Comparison of ENCODE assay signal across 19 cellular contexts in the genomic region with DNA sequence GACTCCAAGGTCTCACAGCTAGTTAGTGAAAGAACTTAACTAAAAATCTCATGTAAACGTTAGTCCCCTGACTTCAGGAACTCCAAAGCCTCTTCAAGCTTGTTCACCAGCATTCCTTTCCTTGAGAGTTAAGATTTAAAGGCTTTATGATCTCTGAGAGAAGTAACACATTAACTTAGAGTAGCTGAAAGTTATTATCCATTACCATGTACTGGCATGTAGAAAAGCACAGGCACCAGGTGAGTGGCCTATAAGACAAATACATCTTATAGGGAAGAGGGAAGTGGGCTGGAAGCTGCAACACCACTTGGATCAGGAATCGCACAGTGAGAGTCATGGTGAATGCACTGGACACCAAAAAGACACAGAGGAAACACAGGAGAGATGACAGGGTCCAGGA. TPM values are rescaled to one million over a fixed set of nuclear protein-coding genes. Genes with fewer than 3 reads are reported as not detected.
DNase-seq lines count a peak whose midpoint lies in the region; ATAC-seq, FAIRE-seq and TF ChIP-seq lines count a peak whose summit lies in the region.
"Had no signal": no experiment of that assay in that cellular context is flagged by ENCODE, and none has a peak within 500 bp of the region (broad histone marks: within the 10 kb centered on the region; RNA-seq: fewer than 3 reads in every experiment).

No MANE protein-coding gene starts in this region.

- dilution Hi-C loops in mammary epithelial cell (cut with HindIII; ENCODE audit: low sequenced_read_pairs) = no loop called here

- peak overlapping the region; percentile 44 for H3K4me3 Mint-ChIP-seq in Caco-2 (ENCODE audit: unreplicated experiment)
- H3K4me3 Mint-ChIP-seq: CD8-positive, alpha-beta T cell had no signal

- no peaks in the 10 kb centered on the region for H3K79me2 ChIP-seq in mammary epithelial cell (ENCODE audit: insufficient read depth, low read length)

- no peaks in the 10 kb centered on the region for H4K20me1 ChIP-seq in mammary epithelial cell (ENCODE audit: insufficient read depth, low read length)
- H4K20me1 ChIP-seq: BLaER1 treated with 17β-estradiol and CSF1 and Interleukin-3, amounts not matched to agents 10 nM and 100 nM had no signal

- ATAC-seq in lower lobe of right lung = peak; percentile 77 to 78
- ATAC-seq: CD8-positive, alpha-beta T cell had no signal

- in situ Hi-C loops in mammary epithelial cell (cut with MboI; ENCODE audit: low sequenced_read_pairs in 2 of 2) = no loop called here

- POLR2A ChIA-PET in Caco-2 (lab: Charles Lee) = no interaction called here

- H3K27me3 ChIP-seq in Caco-2 (replicated peaks; ENCODE audit: control insufficient read depth, insufficient read depth, low read length) (no peaks in the 10 kb centered on the region), colonic mucosa (no peaks in the 10 kb centered on the region), lower lobe of right lung (ENCODE audit: low read depth) (no peaks in the 10 kb centered on the region), skeletal muscle tissue (ENCODE audit: control insufficient read depth in 3 of 3, insufficient read depth in 3 of 3, low read length in 3 of 3) (no peaks in the 10 kb centered on the region), mammary epithelial cell (ENCODE audit: insufficient read depth, low read length) (no peaks in the 10 kb centered on the region)
- H3K27me3 ChIP-seq: BLaER1 treated with 17β-estradiol and CSF1 and Interleukin-3, amounts not matched to agents 10 nM and 100 nM had no signal

- WGBS in mammary epithelial cell (ENCODE audit: low coverage, missing lambda C conversion rate) = 70% methylated on average over 2 of the region's 2 CpGs

- no peaks in the 10 kb centered on the region for H3K9me3 Mint-ChIP-seq in Caco-2 (ENCODE audit: unreplicated experiment)
- H3K9me3 Mint-ChIP-seq: CD8-positive, alpha-beta T cell had no signal

- intact Hi-C loops in Caco-2 (cut with micrococcal nuclease; ENCODE audit: unreplicated experiment) = loop anchor here (1.0 kb wide), 1 partner anchor 16 kb away; no protein-coding TSS in a partner anchor
- intact Hi-C loops in colonic mucosa (cut with DNase I) = no loop called here
- intact Hi-C loops in lower lobe of right lung (cut with DNase I) = no loop called here
- intact Hi-C loops in mammary epithelial cell (cut with micrococcal nuclease) = no loop called here

- peaks cover 21% of the 10 kb centered on the region for H3K4me1 Mint-ChIP-seq in Caco-2 (ENCODE audit: low read depth, unreplicated experiment)

- H3K27me3 Mint-ChIP-seq in Caco-2 (ENCODE audit: insufficient read depth, unreplicated experiment) = no peaks in the 10 kb centered on the region

- DNase-seq in Caco-2 = peak; percentile 44 to 64
- DNase-seq in colonic mucosa = peak; percentile 38
- DNase-seq in lower lobe of right lung = no peak
- no peak for DNase-seq in urothelium cell line (ENCODE audit: low spot score)
- DNase-seq in LoVo (ENCODE audit: low spot score) = no peak
- no peak for DNase-seq in mammary epithelial cell
- DNase-seq: CD8-positive, alpha-beta T cell; IMR-90; NCI-H1417 treated with DMSO at 0.1 percent for 48 hours; NCI-H2029; NCI-H345; NCI-H524 treated with DMSO at 0.1 percent for 48 hours; SIG-M5 had no signal

- no peak for FAIRE-seq in urothelium cell line (lab: Jason Lieb, UNC)
- FAIRE-seq: D721Med, G401.6, H54 had no signal

- H3K9ac ChIP-seq in colonic mucosa (ENCODE audit: low read depth in 2 of 2, low read length in 2 of 2) (no peak overlapping the region), skeletal muscle tissue (ENCODE audit: low read depth in 1 of 3, low read length in 3 of 3) (no peak overlapping the region), mammary epithelial cell (ENCODE audit: insufficient read depth, low read length) (no peak overlapping the region)
- H3K9ac ChIP-seq: BLaER1 treated with 17β-estradiol and CSF1 and Interleukin-3, amounts not matched to agents 10 nM and 100 nM had no signal

- H3K36me3 ChIP-seq in Caco-2 (ENCODE audit: control insufficient read depth, insufficient read depth, low read length) = no peaks in the 10 kb centered on the region
- H3K36me3 ChIP-seq in colonic mucosa = no peaks in the 10 kb centered on the region
- H3K36me3 ChIP-seq in lower lobe of right lung = no peaks in the 10 kb centered on the region
- H3K36me3 ChIP-seq in skeletal muscle tissue (ENCODE audit: control insufficient read depth in 3 of 3, insufficient read depth in 3 of 3, low read length in 3 of 3) = no peaks in the 10 kb centered on the region
- H3K36me3 ChIP-seq in mammary epithelial cell (ENCODE audit: insufficient read depth, low read length) = no peaks in the 10 kb centered on the region
- H3K36me3 ChIP-seq: BLaER1 treated with 17β-estradiol and CSF1 and Interleukin-3, amounts not matched to agents 10 nM and 100 nM had no signal

- H3K27ac Mint-ChIP-seq in Caco-2 (ENCODE audit: unreplicated experiment) = peak overlapping the region; percentile 79
- H3K27ac Mint-ChIP-seq: CD8-positive, alpha-beta T cell had no signal

- no peak overlapping the region for H3K4me2 ChIP-seq in mammary epithelial cell (ENCODE audit: insufficient read depth, low read depth, low read length)
- H3K4me2 ChIP-seq: BLaER1 treated with 17β-estradiol and CSF1 and Interleukin-3, amounts not matched to agents 10 nM and 100 nM had no signal

- H3K27ac ChIP-seq in colonic mucosa (peak overlapping the region; percentile 64), lower lobe of right lung (no peak overlapping the region), skeletal muscle tissue (ENCODE audit: low read depth, low read length) (peak overlapping the region; percentile 28), mammary epithelial cell (ENCODE audit: insufficient read depth, low read depth, low read length) (no peak overlapping the region)
- H3K27ac ChIP-seq: BLaER1 treated with 17β-estradiol and CSF1 and Interleukin-3, amounts not matched to agents 10 nM and 100 nM had no signal

- H3K36me3 Mint-ChIP-seq in Caco-2 (ENCODE audit: insufficient read depth, unreplicated experiment) = peaks cover 11% of the 10 kb centered on the region
- H3K36me3 Mint-ChIP-seq: CD8-positive, alpha-beta T cell had no signal

- CTCF ChIA-PET in Caco-2 (lab: Charles Lee) (interaction anchor here (1.0 kb wide), 1 partner anchor 22 kb away, joined by 3 read pairs; no protein-coding TSS in a partner anchor), mammary epithelial cell (lab: Charles Lee; ENCODE audit: low non-redundant PET) (no interaction called here)

- H3K4me3 ChIP-seq in Caco-2 (ENCODE audit: low read depth, low read length) (no peak overlapping the region), colonic mucosa (no peak overlapping the region), lower lobe of right lung (no peak overlapping the region), skeletal muscle tissue (ENCODE audit: low read length in 3 of 3) (no peak overlapping the region), mammary epithelial cell (replicated peaks in 1 of 3; ENCODE audit: insufficient read depth in 1 of 3, low read depth in 2 of 3, low read length in 3 of 3) (no peak overlapping the region)
- H3K4me3 ChIP-seq: BLaER1 treated with 17β-estradiol and CSF1 and Interleukin-3, amounts not matched to agents 10 nM and 100 nM had no signal

- no peaks in the 10 kb centered on the region for H3K9me3 ChIP-seq in Caco-2
- no peaks in the 10 kb centered on the region for H3K9me3 ChIP-seq in colonic mucosa
- no peaks in the 10 kb centered on the region for H3K9me3 ChIP-seq in lower lobe of right lung
- no peaks in the 10 kb centered on the region for H3K9me3 ChIP-seq in skeletal muscle tissue (ENCODE audit: control insufficient read depth in 3 of 3, low read length in 3 of 3)
- H3K9me3 ChIP-seq in mammary epithelial cell (replicated peaks; ENCODE audit: insufficient read depth, low read length) = no peaks in the 10 kb centered on the region

- BruUV-seq in Caco-2 (replicated peaks; lab: Mats Ljungman, UMichigan) (no TSS peak), mammary epithelial cell (replicated peaks; lab: Mats Ljungman, UMichigan) (no TSS peak)

- TF ChIP-seq CTCF in Caco-2 (IDR thresholded peaks at IDR 0.05; ENCODE audit: insufficient read depth in 1 of 2, low read depth in 1 of 2, low read length in 1 of 2, severe bottlenecking in 1 of 2, unreplicated experiment in 1 of 2) (no peak), colonic mucosa (IDR thresholded peaks at IDR 0.05) (no peak), lower lobe of right lung (IDR thresholded peaks at IDR 0.05) (no peak), mammary epithelial cell (conservative IDR thresholded peaks at IDR 0.05 in 1 of 2, IDR thresholded peaks at IDR 0.05 in 1 of 2; ENCODE audit: extremely low read depth in 1 of 2, insufficient read depth in 1 of 2, low read depth in 1 of 2, low read length in 2 of 2) (no peak)

- peaks cover 29% of the 10 kb centered on the region for H3K4me1 ChIP-seq in Caco-2
- H3K4me1 ChIP-seq in colonic mucosa = no peaks in the 10 kb centered on the region
- H3K4me1 ChIP-seq in lower lobe of right lung = no peaks in the 10 kb centered on the region
- H3K4me1 ChIP-seq in skeletal muscle tissue (ENCODE audit: control insufficient read depth in 3 of 3, insufficient read depth in 3 of 3, low read length in 3 of 3) = peaks cover 0 to 2% (median 0%) of the 10 kb centered on the region in 3 donors
- H3K4me1 ChIP-seq in mammary epithelial cell (ENCODE audit: insufficient read depth, low read length) = no peaks in the 10 kb centered on the region
- H3K4me1 ChIP-seq: BLaER1 treated with 17β-estradiol and CSF1 and Interleukin-3, amounts not matched to agents 10 nM and 100 nM had no signal

- H2AFZ ChIP-seq in mammary epithelial cell (ENCODE audit: low read depth, low read length) = no peak overlapping the region

RNA-seq across cellular contexts. Expression of gene PARM1, which starts 15.4 kb away (rescaled TPM):
- total RNA-seq in Caco-2 (2022) (1.7 and 2.3 TPM in 2 replicates), colonic mucosa (100 to 1,000 TPM; 165 to 280 TPM), lower lobe of right lung (64.1 TPM), skeletal muscle tissue (28.7 TPM), mammary epithelial cell (under 1 TPM in 1 of 2 donors, not detected in 1; 0.33 TPM)
- polyA plus RNA-seq in mammary epithelial cell = 0.01 TPM
- polyA minus RNA-seq in mammary epithelial cell = not detected
- total RNA-seq: CD8-positive, alpha-beta T cell; HT1080 had no signal

Comparison
In these comparisons a context has a peak if more than half of its experiments do, and no peak if none do; other contexts are left out.
1. DNase-seq: peak in Caco-2 (2 of 2) and colonic mucosa (single experiment); none in lower lobe of right lung (single experiment), urothelium cell line (single experiment), LoVo (single experiment) and mammary epithelial cell (single experiment).
2. H3K27ac ChIP-seq: peak in colonic mucosa (single experiment) and skeletal muscle tissue (single experiment); none in lower lobe of right lung (single experiment) and mammary epithelial cell (single experiment).